In genomic region chr1:229643996-229644748, GRCh38 we compare ENCODE assay signal across 14 cellular contexts. TPM values are rescaled to one million over a fixed set of nuclear protein-coding genes. Genes with fewer than 3 reads are reported as not detected.
DNase-seq lines count a peak whose midpoint lies in the region; ATAC-seq, FAIRE-seq and TF ChIP-seq lines count a peak whose summit lies in the region.
"Had no signal": no experiment of that assay in that cellular context is flagged by ENCODE, and none has a peak within 500 bp of the region (broad histone marks: within the 10 kb centered on the region; RNA-seq: fewer than 3 reads in every experiment).

No MANE protein-coding gene starts in this region.

- ATAC-seq in HG02642 (IDR thresholded peaks at IDR 0.05; ENCODE audit: poor library complexity, unreplicated experiment) (peak; percentile 55), WTC11 (no peak), HG03342 (IDR thresholded peaks at IDR 0.05; ENCODE audit: unreplicated experiment) (no peak)

- no peak overlapping the region for H3K4me3 Mint-ChIP-seq in WTC11

- H2AFZ ChIP-seq in trophoblast cell (ENCODE audit: insufficient read depth, low read length, poor library complexity) = no peak overlapping the region
- H2AFZ ChIP-seq: PC-9 had no signal

- TF ChIP-seq CTCF in WTC11 (IDR thresholded peaks at IDR 0.05) = no peak

- H3K27ac Mint-ChIP-seq in WTC11 = peak overlapping the region; percentile 40

- peaks cover 55% of the 10 kb centered on the region for H3K36me3 Mint-ChIP-seq in WTC11

- peak overlapping the region; percentile 52 for H3K27ac ChIP-seq in trophoblast cell (ENCODE audit: low read depth, low read length)
- no peak overlapping the region for H3K27ac ChIP-seq in substantia nigra (ENCODE audit: low read depth, low read length, poor library complexity, severe bottlenecking)
- H3K27ac ChIP-seq: cardiac muscle cell, ovary, PC-9, thoracic aorta had no signal

- H3K27me3 ChIP-seq in trophoblast cell (ENCODE audit: insufficient read depth, low read length) = no peaks in the 10 kb centered on the region
- H3K27me3 ChIP-seq in MG63 = no peaks in the 10 kb centered on the region
- H3K27me3 ChIP-seq: cardiac muscle cell, ovary had no signal

- FAIRE-seq in GM18507 (lab: Jason Lieb, UNC) = peak; percentile 21

- H2BK5ac ChIP-seq in trophoblast cell (ENCODE audit: low read depth, low read length, poor library complexity) = peak overlapping the region; percentile 87

- peaks cover 9% of the 10 kb centered on the region for H3K79me2 ChIP-seq in trophoblast cell (ENCODE audit: control insufficient read depth, insufficient read depth, low read length, poor library complexity)

- H3K14ac ChIP-seq in trophoblast cell (ENCODE audit: low read length) = peak overlapping the region; percentile 37

- H3K4ac ChIP-seq in trophoblast cell (ENCODE audit: low read depth, low read length) = no peak overlapping the region

- CTCF ChIA-PET in WTC11 (lab: Charles Lee) = no interaction called here

- peak overlapping the region; percentile 66 for H4K8ac ChIP-seq in trophoblast cell (ENCODE audit: low read depth, low read length)

- H4K12ac ChIP-seq in trophoblast cell (ENCODE audit: low read depth, low read length) = no peak overlapping the region

- H4K91ac ChIP-seq in trophoblast cell (ENCODE audit: low read depth, low read length) = peak overlapping the region; percentile 68

- H3K4me2 ChIP-seq in trophoblast cell (ENCODE audit: low read length) = no peak overlapping the region
- H3K4me2 ChIP-seq: PC-9 had no signal

- no peaks in the 10 kb centered on the region for H3K27me3 Mint-ChIP-seq in WTC11 (ENCODE audit: low read depth)

- peaks cover 21% of the 10 kb centered on the region for H3K79me1 ChIP-seq in trophoblast cell (ENCODE audit: low read length)

- peak overlapping the region; percentile 76 for H2BK120ac ChIP-seq in trophoblast cell (ENCODE audit: insufficient read depth, low read length, poor library complexity)

- no peak overlapping the region for H3K23ac ChIP-seq in trophoblast cell (ENCODE audit: low read length)

- POLR2A ChIA-PET in WTC11 (lab: Charles Lee) = no interaction called here

- peak overlapping the region; percentile 96 for H2AK5ac ChIP-seq in trophoblast cell (ENCODE audit: low read length)

- peaks cover 2% of the 10 kb centered on the region for H3K9me3 ChIP-seq in trophoblast cell (ENCODE audit: insufficient read depth, low read depth, low read length)
- no peaks in the 10 kb centered on the region for H3K9me3 ChIP-seq in MG63
- H3K9me3 ChIP-seq: ovary, thoracic aorta had no signal

- peaks cover 20 to 26% of the 10 kb centered on the region in 2 experiments for H3K4me1 ChIP-seq in trophoblast cell (ENCODE audit: control insufficient read depth in 1 of 2, insufficient read depth in 2 of 2, low read length in 2 of 2)

- H3K36me3 ChIP-seq in trophoblast cell (ENCODE audit: control insufficient read depth in 1 of 2, insufficient read depth in 2 of 2, low read length in 2 of 2) (peaks cover 13 to 23% of the 10 kb centered on the region in 2 experiments), MG63 (peaks cover 80% of the 10 kb centered on the region)
- H3K36me3 ChIP-seq: ovary had no signal

- H3K9me3 Mint-ChIP-seq in WTC11 = no peaks in the 10 kb centered on the region

- no peak for DNase-seq in GM18507 (ENCODE audit: extremely low spot score, insufficient read length, low read depth)
- DNase-seq in WTC11 (ENCODE audit: low spot score) = no peak
- DNase-seq in trophoblast cell = peak; percentile 98 to 99
- DNase-seq in inferior parietal cortex (ENCODE audit: extremely low spot score) = no peak
- DNase-seq in MG63 = no peak
- no peak for DNase-seq in substantia nigra (lab: John Stamatoyannopoulos, UW)
- DNase-seq: NCI-H2081; ovary; stimulated activated CD4-positive, alpha-beta T cell treated with anti-CD3 and anti-CD28 coated beads, Interleukin-4, amount 100 ng/mL, for 1 hour had no signal

- H3K4me1 Mint-ChIP-seq in WTC11 = no peaks in the 10 kb centered on the region

- H2BK12ac ChIP-seq in trophoblast cell (ENCODE audit: low read length) = peak overlapping the region; percentile 78

- H3K4me3 ChIP-seq in trophoblast cell (ENCODE audit: low read depth, low read length) (no peak overlapping the region), MG63 (no peak overlapping the region)
- H3K4me3 ChIP-seq: cardiac muscle cell, ovary, PC-9, thoracic aorta had no signal

- no CpG with 5 or more reads among the region's 6 CpGs for WGBS in trophoblast cell (ENCODE audit: extremely low coverage, insufficient coverage, insufficient read length)

- H3K9ac ChIP-seq in trophoblast cell (ENCODE audit: low read length) = no peak overlapping the region

- peak overlapping the region; percentile 23 for H3K18ac ChIP-seq in trophoblast cell (ENCODE audit: low read length)

TF ChIP-seq in WTC11, 78 proteins besides CTCF, POLR2A, EP300 and RAD21 (continues in another document):
- TF ChIP-seq USF1 (CRISPR knock-in tag; IDR thresholded peaks at IDR 0.05) (no peak), ZSCAN18 (CRISPR knock-in tag; IDR thresholded peaks at IDR 0.05) (no peak), IRF2 (CRISPR knock-in tag; IDR thresholded peaks at IDR 0.05; ENCODE audit: borderline replicate concordance, low read depth) (no peak), ZNF232 (CRISPR knock-in tag; IDR thresholded peaks at IDR 0.05) (no peak), ZBTB21 (CRISPR knock-in tag; IDR thresholded peaks at IDR 0.05; ENCODE audit: borderline replicate concordance) (no peak), ZNF532 (CRISPR knock-in tag; IDR thresholded peaks at IDR 0.05; ENCODE audit: borderline replicate concordance) (no peak), ZNF416 (CRISPR knock-in tag; IDR thresholded peaks at IDR 0.05) (no peak), FOXP1 (CRISPR knock-in tag; IDR thresholded peaks at IDR 0.05; ENCODE audit: borderline replicate concordance) (no peak)

RNA-seq across cellular contexts. Expression of gene URB2, which starts 18.1 kb away (rescaled TPM):
- 20.7 to 24.6 TPM (median 22.5 TPM) in 3 replicates for total RNA-seq in WTC11 (2021)
- polyA plus RNA-seq in trophoblast cell (2013) = 5.9 and 6.4 TPM in 2 replicates
- total RNA-seq in MG63 (2014; rRNA removed; shearing (Covaris generic); ENCODE audit: low replicate concordance) = 19.8 and 21.3 TPM in 2 replicates

RNA-seq across cellular contexts. Expression of gene TAF5L, which starts 18.2 kb away (rescaled TPM):
- total RNA-seq in WTC11 (2021) = 17.9 to 23.8 TPM (median 18.9 TPM) in 3 replicates
- 26.1 and 27.2 TPM in 2 replicates for polyA plus RNA-seq in trophoblast cell (2013)
- total RNA-seq in MG63 (2014; rRNA removed; shearing (Covaris generic); ENCODE audit: low replicate concordance) = 26.9 TPM in 2 replicates

Comparison
In these comparisons a context has a peak if more than half of its experiments do, and no peak if none do; other contexts are left out.
1. DNase-seq: peak in trophoblast cell (2 of 2); none in GM18507 (single experiment), WTC11 (single experiment), inferior parietal cortex (single experiment), MG63 (single experiment) and substantia nigra (0 of 49).